8 cellular contexts compared by ENCODE assay signal in genomic region chr7:158816271-158816670, GRCh38. TPM values are rescaled to one million over a fixed set of nuclear protein-coding genes. Genes with fewer than 3 reads are reported as not detected.
DNase-seq lines count a peak whose midpoint lies in the region; ATAC-seq and TF ChIP-seq lines count a peak whose summit lies in the region.
"Had no signal": no experiment of that assay in that cellular context is flagged by ENCODE, and none has a peak within 500 bp of the region (broad histone marks: within the 10 kb centered on the region; RNA-seq: fewer than 3 reads in every experiment).

No MANE protein-coding gene starts in this region.

- no peak for TF ChIP-seq CTCF in HCT116 (IDR thresholded peaks at IDR 0.05 in 2 of 3, conservative IDR thresholded peaks at IDR 0.05 in 1 of 3; ENCODE audit: borderline replicate concordance in 1 of 3, insufficient read depth in 1 of 3, low read depth in 2 of 3, low read length in 2 of 3)
- no peak for TF ChIP-seq CTCF in right atrium auricular region (IDR thresholded peaks at IDR 0.05)

- no peak for DNase-seq in HCT116 (ENCODE audit: low read depth, low spot score)
- DNase-seq in activated T-helper 2 cell treated with anti-CD3 and anti-CD28 coated beads, Interferon-gamma antibody, Interleukin-2, Interleukin-4, amounts not matched to agents 10 μg/mL and 5 μg/mL and 100 μg/mL, durations not matched to agents 14 hours and 24 hours and 36 hours (ENCODE audit: low spot score) = no peak
- DNase-seq in right atrium auricular region (ENCODE audit: low spot score) = no peak
- DNase-seq in stimulated activated naive CD4-positive, alpha-beta T cell (lab: John Stamatoyannopoulos, UW) = no peak
- no peak for DNase-seq in dermis blood vessel endothelial cell
- DNase-seq: stimulated activated CD4-positive, alpha-beta T cell treated with anti-CD3 and anti-CD28 coated beads, Interleukin-1b, Interleukin-23, amount 100 ng/mL, for 48 hours had no signal

- H3K4me1 Mint-ChIP-seq in activated T-helper 2 cell treated with anti-CD3 and anti-CD28 coated beads, Interferon-gamma antibody, Interleukin-2, Interleukin-4, amounts not matched to agents 10 μg/mL and 5 μg/mL and 100 μg/mL, durations not matched to agents 14 hours and 24 hours and 36 hours (ENCODE audit: low read depth) = peaks cover 94% of the 10 kb centered on the region
- H3K4me1 Mint-ChIP-seq in stimulated activated memory B cell treated with anti-CD40 and anti-IgM and Interleukin-4, amounts not matched to agents 10 μg/mL and 1 μg/mL and 100 μg/mL, for 72 hours = peaks cover 77% of the 10 kb centered on the region

- TF ChIP-seq RAD21 in HCT116 (IDR thresholded peaks at IDR 0.05; ENCODE audit: low read depth) = no peak

- POLR2A ChIA-PET in HCT116 (lab: Charles Lee) = no interaction called here

- ATAC-seq in HCT116 (no peak), GM21526 (IDR thresholded peaks at IDR 0.05; ENCODE audit: low FRiP score, unreplicated experiment) (no peak)
- no peak for ATAC-seq in stimulated activated memory B cell treated with anti-CD40 and anti-IgM and Interleukin-4, amounts not matched to agents 10 μg/mL and 1 μg/mL and 100 μg/mL, for 72 hours

- peaks cover 97% of the 10 kb centered on the region for H3K79me2 ChIP-seq in HCT116 (ENCODE audit: insufficient read depth, low read length)

- H3K27ac ChIP-seq in HCT116 (ENCODE audit: low read depth, low read length) = no peak overlapping the region
- H3K27ac ChIP-seq in right atrium auricular region = peak overlapping the region; percentile 96 to 98

- H3K4me1 ChIP-seq in HCT116 (ENCODE audit: control insufficient read depth in 1 of 2, insufficient read depth in 2 of 2, low read length in 2 of 2) = peaks cover 46 to 94% of the 10 kb centered on the region in 2 experiments
- H3K4me1 ChIP-seq in right atrium auricular region = peaks cover 0 to 93% of the 10 kb centered on the region in 2 donors

- H3K4me3 ChIP-seq in HCT116 (replicated peaks in 1 of 2; ENCODE audit: low read depth in 1 of 2, low read length in 2 of 2) (no peak overlapping the region), right atrium auricular region (peak overlapping the region in 1 of 2 donors; percentile 4)

- RAD21 ChIA-PET in HCT116 (lab: Charles Lee; ENCODE audit: low non-redundant PET in 1 of 2, low total read pairs in 2 of 2, uncharacterized antibody in 2 of 2, unreplicated experiment in 2 of 2) = no interaction called here

- H3K27me3 ChIP-seq in HCT116 (ENCODE audit: insufficient read depth, low read length) (no peaks in the 10 kb centered on the region), right atrium auricular region (no peaks in the 10 kb centered on the region)

- BruUV-seq in HCT116 (replicated peaks; lab: Mats Ljungman, UMichigan) = no TSS peak

- peak overlapping the region; percentile 83 for H3K27ac Mint-ChIP-seq in activated T-helper 2 cell treated with anti-CD3 and anti-CD28 coated beads, Interferon-gamma antibody, Interleukin-2, Interleukin-4, amounts not matched to agents 10 μg/mL and 5 μg/mL and 100 μg/mL, durations not matched to agents 14 hours and 24 hours and 36 hours
- H3K27ac Mint-ChIP-seq in stimulated activated memory B cell treated with anti-CD40 and anti-IgM and Interleukin-4, amounts not matched to agents 10 μg/mL and 1 μg/mL and 100 μg/mL, for 72 hours = peak overlapping the region; percentile 68

- no peak for TF ChIP-seq POLR2A in HCT116 (IDR thresholded peaks at IDR 0.05; ENCODE audit: borderline replicate concordance, extremely low read depth, insufficient read depth, insufficient read length)

- H3K4me2 ChIP-seq in HCT116 (ENCODE audit: low read length) = peak overlapping the region; percentile 85

- intact Hi-C loops in HCT116 (cut with micrococcal nuclease) = no loop called here
- intact Hi-C loops in activated T-helper 2 cell treated with anti-CD3 and anti-CD28 coated beads, Interferon-gamma antibody, Interleukin-2, Interleukin-4, amounts not matched to agents 10 μg/mL and 5 μg/mL and 100 μg/mL, durations not matched to agents 14 hours and 24 hours and 36 hours (cut with micrococcal nuclease) = loop anchor here (5.0 kb wide), 1 partner anchor 161 kb away; no protein-coding TSS in a partner anchor

- 0 out of 2 replicates have a peak, but pooled peaks cover 6% of the 10 kb centered on the region for H4K20me1 ChIP-seq in HCT116 (ENCODE audit: insufficient read depth)

- peaks cover 31% of the 10 kb centered on the region for H3K36me3 Mint-ChIP-seq in activated T-helper 2 cell treated with anti-CD3 and anti-CD28 coated beads, Interferon-gamma antibody, Interleukin-2, Interleukin-4, amounts not matched to agents 10 μg/mL and 5 μg/mL and 100 μg/mL, durations not matched to agents 14 hours and 24 hours and 36 hours (ENCODE audit: low read depth)
- peaks cover 12% of the 10 kb centered on the region for H3K36me3 Mint-ChIP-seq in stimulated activated memory B cell treated with anti-CD40 and anti-IgM and Interleukin-4, amounts not matched to agents 10 μg/mL and 1 μg/mL and 100 μg/mL, for 72 hours

- H3K4me3 Mint-ChIP-seq in activated T-helper 2 cell treated with anti-CD3 and anti-CD28 coated beads, Interferon-gamma antibody, Interleukin-2, Interleukin-4, amounts not matched to agents 10 μg/mL and 5 μg/mL and 100 μg/mL, durations not matched to agents 14 hours and 24 hours and 36 hours (ENCODE audit: low read depth) = no peak overlapping the region
- H3K4me3 Mint-ChIP-seq in stimulated activated memory B cell treated with anti-CD40 and anti-IgM and Interleukin-4, amounts not matched to agents 10 μg/mL and 1 μg/mL and 100 μg/mL, for 72 hours = no peak overlapping the region

- H3K9me3 Mint-ChIP-seq in activated T-helper 2 cell treated with anti-CD3 and anti-CD28 coated beads, Interferon-gamma antibody, Interleukin-2, Interleukin-4, amounts not matched to agents 10 μg/mL and 5 μg/mL and 100 μg/mL, durations not matched to agents 14 hours and 24 hours and 36 hours = no peaks in the 10 kb centered on the region
- H3K9me3 Mint-ChIP-seq in stimulated activated memory B cell treated with anti-CD40 and anti-IgM and Interleukin-4, amounts not matched to agents 10 μg/mL and 1 μg/mL and 100 μg/mL, for 72 hours = no peaks in the 10 kb centered on the region

- H3K27me3 Mint-ChIP-seq in activated T-helper 2 cell treated with anti-CD3 and anti-CD28 coated beads, Interferon-gamma antibody, Interleukin-2, Interleukin-4, amounts not matched to agents 10 μg/mL and 5 μg/mL and 100 μg/mL, durations not matched to agents 14 hours and 24 hours and 36 hours (ENCODE audit: low read depth) = no peaks in the 10 kb centered on the region
- no peaks in the 10 kb centered on the region for H3K27me3 Mint-ChIP-seq in stimulated activated memory B cell treated with anti-CD40 and anti-IgM and Interleukin-4, amounts not matched to agents 10 μg/mL and 1 μg/mL and 100 μg/mL, for 72 hours

- CTCF ChIA-PET in HCT116 (lab: Charles Lee) = no interaction called here

- no peak overlapping the region for H2AFZ ChIP-seq in HCT116 (ENCODE audit: low read depth, low read length, poor library complexity, severe bottlenecking)

- H3K9me3 ChIP-seq in HCT116 (ENCODE audit: control insufficient read depth in 1 of 2, insufficient read depth in 1 of 2, low read depth in 1 of 2, low read length in 2 of 2) (no peaks in the 10 kb centered on the region), right atrium auricular region (no peaks in the 10 kb centered on the region)

- H3K36me3 ChIP-seq in HCT116 (ENCODE audit: control insufficient read depth in 1 of 2, insufficient read depth in 2 of 2, low read length in 2 of 2) = no peaks in the 10 kb centered on the region
- no peaks in the 10 kb centered on the region for H3K36me3 ChIP-seq in right atrium auricular region

- H3K9ac ChIP-seq in HCT116 (ENCODE audit: low read length) = peak overlapping the region; percentile 72; the same call in 1 of the 2 replicates

- no peaks in the 10 kb centered on the region for H3K9me2 ChIP-seq in HCT116 (ENCODE audit: insufficient read depth)

TF ChIP-seq in HCT116, 20 proteins besides CTCF, POLR2A, EP300 and RAD21 (continues in another document):
- TF ChIP-seq ZNF274 (IDR thresholded peaks at IDR 0.05; ENCODE audit: low read depth, low read length) (no peak), FOSL1 (IDR thresholded peaks at IDR 0.05; ENCODE audit: low read depth) (no peak)
- TF ChIP-seq, protein P1, sequence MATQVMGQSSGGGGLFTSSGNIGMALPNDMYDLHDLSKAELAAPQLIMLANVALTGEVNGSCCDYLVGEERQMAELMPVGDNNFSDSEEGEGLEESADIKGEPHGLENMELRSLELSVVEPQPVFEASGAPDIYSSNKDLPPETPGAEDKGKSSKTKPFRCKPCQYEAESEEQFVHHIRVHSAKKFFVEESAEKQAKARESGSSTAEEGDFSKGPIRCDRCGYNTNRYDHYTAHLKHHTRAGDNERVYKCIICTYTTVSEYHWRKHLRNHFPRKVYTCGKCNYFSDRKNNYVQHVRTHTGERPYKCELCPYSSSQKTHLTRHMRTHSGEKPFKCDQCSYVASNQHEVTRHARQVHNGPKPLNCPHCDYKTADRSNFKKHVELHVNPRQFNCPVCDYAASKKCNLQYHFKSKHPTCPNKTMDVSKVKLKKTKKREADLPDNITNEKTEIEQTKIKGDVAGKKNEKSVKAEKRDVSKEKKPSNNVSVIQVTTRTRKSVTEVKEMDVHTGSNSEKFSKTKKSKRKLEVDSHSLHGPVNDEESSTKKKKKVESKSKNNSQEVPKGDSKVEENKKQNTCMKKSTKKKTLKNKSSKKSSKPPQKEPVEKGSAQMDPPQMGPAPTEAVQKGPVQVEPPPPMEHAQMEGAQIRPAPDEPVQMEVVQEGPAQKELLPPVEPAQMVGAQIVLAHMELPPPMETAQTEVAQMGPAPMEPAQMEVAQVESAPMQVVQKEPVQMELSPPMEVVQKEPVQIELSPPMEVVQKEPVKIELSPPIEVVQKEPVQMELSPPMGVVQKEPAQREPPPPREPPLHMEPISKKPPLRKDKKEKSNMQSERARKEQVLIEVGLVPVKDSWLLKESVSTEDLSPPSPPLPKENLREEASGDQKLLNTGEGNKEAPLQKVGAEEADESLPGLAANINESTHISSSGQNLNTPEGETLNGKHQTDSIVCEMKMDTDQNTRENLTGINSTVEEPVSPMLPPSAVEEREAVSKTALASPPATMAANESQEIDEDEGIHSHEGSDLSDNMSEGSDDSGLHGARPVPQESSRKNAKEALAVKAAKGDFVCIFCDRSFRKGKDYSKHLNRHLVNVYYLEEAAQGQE (IDR thresholded peaks at IDR 0.05; ENCODE audit: low read depth) = no peak

RNA-seq across cellular contexts. Expression of gene ESYT2, which starts 13.0 kb away (rescaled TPM):
- 68.2 TPM for total RNA-seq in HCT116 (2021; ENCODE audit: unreplicated experiment)
- polyA plus RNA-seq in HCT116 (2012) = 48.8 and 57.5 TPM in 2 replicates
- 62.4 and 64.2 TPM in 2 replicates for total RNA-seq in activated T-helper 2 cell treated with anti-CD3 and anti-CD28 coated beads, Interferon-gamma antibody, Interleukin-2, Interleukin-4, amounts not matched to agents 10 μg/mL and 5 μg/mL and 100 μg/mL, durations not matched to agents 14 hours and 24 hours and 36 hours
- total RNA-seq in right atrium auricular region = 10 to 100 TPM; 60.0 to 75.9 TPM
- total RNA-seq in dermis blood vessel endothelial cell = 67.6 and 82.1 TPM in 2 replicates

RNA-seq across cellular contexts. Expression of gene DYNC2I1, which starts 40.1 kb away (rescaled TPM):
- total RNA-seq in HCT116 (2021; ENCODE audit: unreplicated experiment) (13.6 TPM), right atrium auricular region (10 to 100 TPM; 13.8 to 18.1 TPM), dermis blood vessel endothelial cell (4.9 and 5.3 TPM in 2 replicates)
- polyA plus RNA-seq in HCT116 (2012) = 13.2 and 15.5 TPM in 2 replicates
- total RNA-seq in activated T-helper 2 cell treated with anti-CD3 and anti-CD28 coated beads, Interferon-gamma antibody, Interleukin-2, Interleukin-4, amounts not matched to agents 10 μg/mL and 5 μg/mL and 100 μg/mL, durations not matched to agents 14 hours and 24 hours and 36 hours = 13.6 and 14.9 TPM in 2 replicates
